In genomic region chr3:66372681-66373350, GRCh38 we compare ENCODE assay signal across 8 cellular contexts.
A peak's percentile ranks its signal among the peaks of the same experiment; 100 is the strongest.
DNase-seq lines count a peak whose midpoint lies in the region; ATAC-seq lines count a peak whose summit lies in the region.

No MANE protein-coding gene starts in this region.

- no peak overlapping the region for H3K4me3 Mint-ChIP-seq in activated naive CD4-positive, alpha-beta T cell treated with anti-CD3 and anti-CD28 coated beads, Interleukin-2, amount 10 ng/mL, durations not matched to agents 7 days and 5 days

- no peaks in the 10 kb centered on the region for H3K27me3 Mint-ChIP-seq in activated naive CD4-positive, alpha-beta T cell treated with anti-CD3 and anti-CD28 coated beads, Interleukin-2, amount 10 ng/mL, durations not matched to agents 7 days and 5 days

- DNase-seq in ELF-1 (ENCODE audit: low read depth, low spot score) (peak; percentile 67), NCI-H1105 (lab: John Stamatoyannopoulos, UW) (peak; percentile 7), islet precursor cell (peak; percentile 83), NOMO-1 (lab: John Stamatoyannopoulos, UW; ENCODE audit: unreplicated experiment in 2 of 2) (no peak)
- DNase-seq in activated naive CD4-positive, alpha-beta T cell treated with anti-CD3 and anti-CD28 coated beads, Interleukin-2, amount 10 ng/mL, durations not matched to agents 7 days and 5 days, result peak; percentile 49
- no peak for DNase-seq in activated CD4-positive, CD25-positive, alpha-beta regulatory T cell treated with anti-CD3 and anti-CD28 coated beads, Interleukin-2, amount 50 U/mL, for 72 hours

- no peaks in the 10 kb centered on the region for H3K9me3 Mint-ChIP-seq in activated naive CD4-positive, alpha-beta T cell treated with anti-CD3 and anti-CD28 coated beads, Interleukin-2, amount 10 ng/mL, durations not matched to agents 7 days and 5 days

- H3K36me3 Mint-ChIP-seq in activated naive CD4-positive, alpha-beta T cell treated with anti-CD3 and anti-CD28 coated beads, Interleukin-2, amount 10 ng/mL, durations not matched to agents 7 days and 5 days, result peaks cover 23% of the 10 kb centered on the region

- ATAC-seq in GM18861 (IDR thresholded peaks at IDR 0.05; ENCODE audit: unreplicated experiment) (no peak), GM21360 (IDR thresholded peaks at IDR 0.05; ENCODE audit: unreplicated experiment) (no peak)

- CTCF ChIA-PET in activated naive CD4-positive, alpha-beta T cell treated with anti-CD3 and anti-CD28 coated beads, Interleukin-2, amount 10 ng/mL, durations not matched to agents 7 days and 5 days (lab: Charles Lee), result interaction anchor here (0.7 to 1.5 kb wide), 5 partner anchors 18 to 450 kb away, joined by 3 to 5 read pairs (median 3); no protein-coding TSS in a partner anchor

- no peak overlapping the region for H3K27ac Mint-ChIP-seq in activated naive CD4-positive, alpha-beta T cell treated with anti-CD3 and anti-CD28 coated beads, Interleukin-2, amount 10 ng/mL, durations not matched to agents 7 days and 5 days

- peaks cover 3% of the 10 kb centered on the region for H3K4me1 Mint-ChIP-seq in activated naive CD4-positive, alpha-beta T cell treated with anti-CD3 and anti-CD28 coated beads, Interleukin-2, amount 10 ng/mL, durations not matched to agents 7 days and 5 days

Comparison
In these comparisons a context has a peak if more than half of its experiments do, and no peak if none do; other contexts are left out.
1. DNase-seq: peak in ELF-1 (single experiment), NCI-H1105 (single experiment), activated naive CD4-positive, alpha-beta T cell treated with anti-CD3 and anti-CD28 coated beads, Interleukin-2, amount 10 ng/mL, durations not matched to agents 7 days and 5 days (single experiment) and islet precursor cell (single experiment); none in activated CD4-positive, CD25-positive, alpha-beta regulatory T cell treated with anti-CD3 and anti-CD28 coated beads, Interleukin-2, amount 50 U/mL, for 72 hours (single experiment) and NOMO-1 (0 of 2).